12 cellular contexts compared by ENCODE assay signal in the genomic region with DNA sequence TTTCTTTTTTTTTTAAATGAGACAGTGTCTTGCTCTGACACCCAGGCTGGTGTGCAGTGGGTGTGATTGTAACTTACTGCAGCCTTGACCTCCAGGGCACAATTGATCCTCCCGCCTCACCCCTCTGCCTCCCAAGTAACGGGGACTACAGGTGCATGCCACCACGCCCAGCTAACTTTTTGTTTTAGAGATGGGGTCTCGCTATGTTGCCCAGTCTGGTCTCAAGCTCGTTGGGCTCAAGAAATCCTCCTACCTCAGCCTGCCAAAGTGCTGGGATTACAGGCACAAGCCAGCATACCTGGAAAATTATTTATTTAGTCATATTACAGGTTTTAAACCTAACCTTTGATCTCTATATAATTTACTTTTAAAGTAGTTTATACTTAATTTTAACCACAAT. TPM values are rescaled to one million over a fixed set of nuclear protein-coding genes. Genes with fewer than 3 reads are reported as not detected.
DNase-seq lines count a peak whose midpoint lies in the region; ATAC-seq, FAIRE-seq and TF ChIP-seq lines count a peak whose summit lies in the region.
"Had no signal": no experiment of that assay in that cellular context is flagged by ENCODE, and none has a peak within 500 bp of the region (broad histone marks: within the 10 kb centered on the region; RNA-seq: fewer than 3 reads in every experiment).

No MANE protein-coding gene starts in this region.

- H3K4me2 ChIP-seq in K562 (ENCODE audit: insufficient read depth, low read length) (no peak overlapping the region), neural progenitor cell (peak overlapping the region; percentile 70), skeletal muscle satellite cell (ENCODE audit: low read length) (peak overlapping the region; percentile 0)

- H3K27ac Mint-ChIP-seq in neural progenitor cell = no peak overlapping the region
- no peak overlapping the region for H3K27ac Mint-ChIP-seq in naive thymus-derived CD4-positive, alpha-beta T cell
- H3K27ac Mint-ChIP-seq: CD14-positive monocyte; CD8-positive, alpha-beta memory T cell had no signal

- H4K20me1 ChIP-seq in K562 (replicated peaks; ENCODE audit: control insufficient read depth, insufficient read depth, low read length) (no peaks in the 10 kb centered on the region), neural progenitor cell (ENCODE audit: low read depth) (no peaks in the 10 kb centered on the region)

- no peaks in the 10 kb centered on the region for H3K9me3 Mint-ChIP-seq in neural progenitor cell
- no peaks in the 10 kb centered on the region for H3K9me3 Mint-ChIP-seq in naive thymus-derived CD4-positive, alpha-beta T cell
- H3K9me3 Mint-ChIP-seq: CD8-positive, alpha-beta memory T cell had no signal

- H2AFZ ChIP-seq in K562 (ENCODE audit: low read depth, low read length) = no peak overlapping the region
- H2AFZ ChIP-seq in neural progenitor cell (replicated peaks) = no peak overlapping the region

- H3K27me3 Mint-ChIP-seq in neural progenitor cell (ENCODE audit: insufficient read depth, low read depth) = no peaks in the 10 kb centered on the region
- peaks cover 0 to 1% (median 0%) of the 10 kb centered on the region in 5 donors for H3K27me3 Mint-ChIP-seq in naive thymus-derived CD4-positive, alpha-beta T cell

- CTCF ChIA-PET in HEK293 (lab: Yijun Ruan, JAX) = no interaction called here
- CTCF ChIA-PET in K562 (lab: Yijun Ruan, JAX; ENCODE audit: low intra/inter-chr PET ratio) = no interaction called here
- CTCF ChIA-PET in naive thymus-derived CD4-positive, alpha-beta T cell (lab: Charles Lee) = no interaction called here

- no TSS peak for BruUV-seq in K562 (replicated peaks; lab: Mats Ljungman, UMichigan)

- H3K9me1 ChIP-seq in K562 (ENCODE audit: control insufficient read depth, insufficient read depth, low read length) = no peaks in the 10 kb centered on the region

- H3K4me1 ChIP-seq in HEK293 (ENCODE audit: control insufficient read depth, insufficient read depth, low read length) (peaks cover 2% of the 10 kb centered on the region; the same call in 1 of the 2 replicates), K562 (replicated peaks in 1 of 2; ENCODE audit: control insufficient read depth in 2 of 2, insufficient read depth in 2 of 2, low read length in 2 of 2) (no peaks in the 10 kb centered on the region), neural progenitor cell (peaks cover 11% of the 10 kb centered on the region), skeletal muscle satellite cell (ENCODE audit: control insufficient read depth, insufficient read depth, low read length) (no peaks in the 10 kb centered on the region)
- H3K4me1 ChIP-seq in naive thymus-derived CD4-positive, alpha-beta T cell (ENCODE audit: control insufficient read depth in 2 of 2, insufficient read depth in 2 of 2, low read length in 2 of 2) = no peaks in the 10 kb centered on the region

- POLR2A ChIA-PET in HEK293 (lab: Yijun Ruan, JAX) = no interaction called here
- POLR2A ChIA-PET in K562 (lab: Yijun Ruan, JAX) = interaction anchor here (1.1 kb wide), 1 partner anchor 198 kb away, joined by 3 read pairs; no protein-coding TSS in a partner anchor
- POLR2A ChIA-PET in naive thymus-derived CD4-positive, alpha-beta T cell (lab: Charles Lee) = no interaction called here

- no peaks in the 10 kb centered on the region for H3K79me2 ChIP-seq in K562 (ENCODE audit: control insufficient read depth, insufficient read depth, low read length)
- no peaks in the 10 kb centered on the region for H3K79me2 ChIP-seq in neural progenitor cell (ENCODE audit: low read depth)

- FAIRE-seq in K562 (lab: Jason Lieb, UNC) = no peak
- FAIRE-seq: H54 had no signal

- H3K9me3 ChIP-seq in HEK293 (ENCODE audit: control insufficient read depth, insufficient read depth, low read depth, low read length) (no peaks in the 10 kb centered on the region), K562 (replicated peaks; ENCODE audit: control insufficient read depth, insufficient read depth, low read depth, low read length) (no peaks in the 10 kb centered on the region), neural progenitor cell (ENCODE audit: low read depth) (no peaks in the 10 kb centered on the region), skeletal muscle satellite cell (replicated peaks; ENCODE audit: low read length) (no peaks in the 10 kb centered on the region)
- H3K9me3 ChIP-seq in naive thymus-derived CD4-positive, alpha-beta T cell (ENCODE audit: control insufficient read depth in 2 of 3, low read length in 3 of 3) = no peaks in the 10 kb centered on the region

- no peak for TF ChIP-seq RAD21 in K562 (CRISPR knock-in tag; conservative IDR thresholded peaks at IDR 0.05 in 1 of 2, IDR thresholded peaks at IDR 0.05 in 1 of 2)

- peaks cover 14% of the 10 kb centered on the region for H3F3A ChIP-seq in neural progenitor cell (ENCODE audit: low read depth)

- no peak overlapping the region for H3K4me3 ChIP-seq in HEK293 (ENCODE audit: low read depth, low read length)
- no peak overlapping the region for H3K4me3 ChIP-seq in K562
- no peak overlapping the region for H3K4me3 ChIP-seq in neural progenitor cell
- no peak overlapping the region for H3K4me3 ChIP-seq in skeletal muscle satellite cell (ENCODE audit: low read length)
- H3K4me3 ChIP-seq in naive thymus-derived CD4-positive, alpha-beta T cell (ENCODE audit: low read length) = no peak overlapping the region

- H3K4me3 Mint-ChIP-seq in neural progenitor cell = no peak overlapping the region
- no peak overlapping the region for H3K4me3 Mint-ChIP-seq in naive thymus-derived CD4-positive, alpha-beta T cell
- H3K4me3 Mint-ChIP-seq: CD14-positive monocyte; CD8-positive, alpha-beta memory T cell had no signal

- in situ Hi-C loops in K562 (cut with MboI) = no loop called here

- no peak overlapping the region for H3K27ac ChIP-seq in HEK293 (ENCODE audit: extremely low read depth, low read depth, low read length)
- H3K27ac ChIP-seq in K562 (ENCODE audit: extremely low read depth, low read depth, low read length) = no peak overlapping the region
- H3K27ac ChIP-seq in neural progenitor cell = peak overlapping the region; percentile 86
- H3K27ac ChIP-seq in naive thymus-derived CD4-positive, alpha-beta T cell (ENCODE audit: low read depth, low read length) = no peak overlapping the region

- TF ChIP-seq EP300 in K562 (IDR thresholded peaks at IDR 0.05; ENCODE audit: low read length) = no peak

- intact Hi-C loops in K562 (cut with micrococcal nuclease) = no loop called here
- intact Hi-C loops in naive thymus-derived CD4-positive, alpha-beta T cell (cut with micrococcal nuclease) = no loop called here

- ATAC-seq in K562 (no peak), HG02642 (IDR thresholded peaks at IDR 0.05; ENCODE audit: poor library complexity, unreplicated experiment) (no peak)
- no peak for ATAC-seq in naive thymus-derived CD4-positive, alpha-beta T cell
- ATAC-seq: HCT116 had no signal

- TF ChIP-seq POLR2A in K562 (conservative IDR thresholded peaks at IDR 0.05) = no peak

- H3K27me3 ChIP-seq in K562 (ENCODE audit: control insufficient read depth in 2 of 2, insufficient read depth in 2 of 2, low read length in 2 of 2) (no peaks in the 10 kb centered on the region), neural progenitor cell (no peaks in the 10 kb centered on the region), skeletal muscle satellite cell (ENCODE audit: control insufficient read depth, insufficient read depth, low read length) (no peaks in the 10 kb centered on the region)
- no peaks in the 10 kb centered on the region for H3K27me3 ChIP-seq in naive thymus-derived CD4-positive, alpha-beta T cell (ENCODE audit: control insufficient read depth in 2 of 2, insufficient read depth in 2 of 2, low read length in 2 of 2)

- H3K36me3 Mint-ChIP-seq in neural progenitor cell = no peaks in the 10 kb centered on the region
- H3K36me3 Mint-ChIP-seq in naive thymus-derived CD4-positive, alpha-beta T cell = peaks cover 0 to 6% (median 4%) of the 10 kb centered on the region in 5 donors
- H3K36me3 Mint-ChIP-seq: CD14-positive monocyte had no signal

- no peaks in the 10 kb centered on the region for H3K36me3 ChIP-seq in HEK293 (ENCODE audit: control insufficient read depth in 2 of 2, insufficient read depth in 1 of 2, low read length in 2 of 2)
- H3K36me3 ChIP-seq in K562 (ENCODE audit: control insufficient read depth, insufficient read depth, low read length) = no peaks in the 10 kb centered on the region
- H3K36me3 ChIP-seq in neural progenitor cell = no peaks in the 10 kb centered on the region
- H3K36me3 ChIP-seq in skeletal muscle satellite cell (ENCODE audit: insufficient read depth, low read length) = no peaks in the 10 kb centered on the region
- H3K36me3 ChIP-seq in naive thymus-derived CD4-positive, alpha-beta T cell (ENCODE audit: control insufficient read depth in 2 of 3, insufficient read depth in 3 of 3, low read length in 3 of 3) = no peaks in the 10 kb centered on the region

- DNase-seq in K562 (ENCODE audit: extremely low read depth in 1 of 4, low spot score in 3 of 4) = no peak
- no peak for DNase-seq in neural progenitor cell (ENCODE audit: low spot score)
- DNase-seq in naive thymus-derived CD4-positive, alpha-beta T cell = no peak
- DNase-seq: CD8-positive, alpha-beta memory T cell; DMS53; GF-D8 had no signal

- H3K9ac ChIP-seq in K562 (ENCODE audit: insufficient read depth in 1 of 2, low read depth in 2 of 2, low read length in 2 of 2) (no peak overlapping the region), neural progenitor cell (no peak overlapping the region), skeletal muscle satellite cell (ENCODE audit: low read depth, low read length) (no peak overlapping the region)

- 48% methylated on average over 5 of the region's 5 CpGs for WGBS in K562 (ENCODE audit: insufficient coverage, low coverage, missing lambda C conversion rate)

- TF ChIP-seq CTCF in HEK293 (tag by site-specific recombination; IDR thresholded peaks at IDR 0.05) (no peak), K562 (IDR thresholded peaks at IDR 0.05 in 2 of 3, conservative IDR thresholded peaks at IDR 0.05 in 1 of 3; ENCODE audit: insufficient read depth in 2 of 3, low read depth in 1 of 3, low read length in 3 of 3) (no peak), neural progenitor cell (IDR thresholded peaks at IDR 0.05) (no peak)

- H3K4me1 Mint-ChIP-seq in neural progenitor cell = peaks cover 6% of the 10 kb centered on the region
- H3K4me1 Mint-ChIP-seq in naive thymus-derived CD4-positive, alpha-beta T cell = no peaks in the 10 kb centered on the region
- H3K4me1 Mint-ChIP-seq: CD14-positive monocyte; CD8-positive, alpha-beta memory T cell had no signal

RNA-seq across cellular contexts. Expression of gene LRRC39, which starts 13.4 kb away (rescaled TPM):
- 0.93 and 5.3 TPM in 2 replicates for total RNA-seq in K562 (2011; cell fraction: chromatin; rRNA removed; ENCODE audit: low replicate concordance)
- total RNA-seq in K562 (2011; cell fraction: nucleolus; rRNA removed) = 0.50 and 0.79 TPM in 2 replicates
- total RNA-seq in K562 (2011; cell fraction: nucleoplasm; rRNA removed) = 0.76 and 1.2 TPM in 2 replicates
- total RNA-seq in K562 (2014; rRNA removed) = 1.1 and 1.3 TPM in 2 replicates
- total RNA-seq in K562 (2014; rRNA removed; fragmentation: Illumina TruSeq; extraction: Trizol) = 1.2 and 1.5 TPM in 2 replicates
- 1.2 and 1.4 TPM in 2 replicates for total RNA-seq in K562 (2015; rRNA removed; fragmentation: Illumina TruSeq; extraction: Trizol)
- total RNA-seq in K562 (2021) = 0.69 and 1.1 TPM in 2 replicates
- 3.1 TPM in 2 replicates for polyA plus RNA-seq in K562 (2011; rRNA removed)
- 0.10 and 0.59 TPM in 2 replicates for polyA plus RNA-seq in K562 (2011; cell fraction: cytosol; rRNA removed)
- polyA plus RNA-seq in K562 (2011; cell fraction: nucleus; rRNA removed) = 5.3 and 8.0 TPM in 2 replicates
- 0.70 and 1.7 TPM in 2 replicates for polyA plus RNA-seq in K562 (2012)
- polyA plus RNA-seq in K562 (2014; fragmentation: Illumina TruSeq; extraction: Trizol) = 1.8 TPM in 2 replicates
- 1 to 10 TPM in 1 of 2 experiments, under 1 TPM in 1; 1.00 to 1.1 TPM for polyA plus RNA-seq in K562 (2014; fragmentation: Nextera tagmentation; extraction: Ambion mirVana)
- polyA plus RNA-seq in K562 (2014; rRNA removed) = 2.3 and 2.5 TPM in 2 replicates
- 1.2 and 2.2 TPM in 2 replicates for polyA minus RNA-seq in K562 (2011; rRNA and poly(A)+ RNA removed)
- polyA minus RNA-seq in K562 (2011; cell fraction: cytosol; rRNA and poly(A)+ RNA removed) = not detected in 2 replicates
- polyA minus RNA-seq in K562 (2011; cell fraction: nucleus; rRNA and poly(A)+ RNA removed) = 0.40 and 1.1 TPM in 2 replicates
- total RNA-seq in neural progenitor cell (ENCODE audit: low replicate concordance) = 0.54 and 0.87 TPM in 2 replicates
- total RNA-seq in skeletal muscle satellite cell (2012; rRNA removed) = under 0.01 and 0.44 TPM in 2 replicates
- total RNA-seq in naive thymus-derived CD4-positive, alpha-beta T cell = 1 to 10 TPM in 4 of 5 experiments, under 1 TPM in 1; 0.53 to 1.9 (median 1.1) TPM
- not detected for polyA plus RNA-seq in naive thymus-derived CD4-positive, alpha-beta T cell
- polyA plus RNA-seq: CD8-positive, alpha-beta memory T cell had no signal

RNA-seq across cellular contexts. Expression of gene TRMT13, which starts 31.7 kb away (rescaled TPM):
- total RNA-seq in K562 (2011; cell fraction: chromatin; rRNA removed; ENCODE audit: low replicate concordance) = 19.3 and 67.4 TPM in 2 replicates
- total RNA-seq in K562 (2011; cell fraction: nucleolus; rRNA removed) = 7.8 and 12.4 TPM in 2 replicates
- total RNA-seq in K562 (2011; cell fraction: nucleoplasm; rRNA removed) = 20.9 and 33.7 TPM in 2 replicates
- 22.0 and 24.2 TPM in 2 replicates for total RNA-seq in K562 (2014; rRNA removed)
- 30.9 and 32.3 TPM in 2 replicates for total RNA-seq in K562 (2014; rRNA removed; fragmentation: Illumina TruSeq; extraction: Trizol)
- total RNA-seq in K562 (2015; rRNA removed; fragmentation: Illumina TruSeq; extraction: Trizol) = 26.8 and 28.9 TPM in 2 replicates
- 18.7 and 22.3 TPM in 2 replicates for total RNA-seq in K562 (2021)
- polyA plus RNA-seq in K562 (2011; rRNA removed) = 26.8 and 33.0 TPM in 2 replicates
- polyA plus RNA-seq in K562 (2011; cell fraction: cytosol; rRNA removed) = 1.8 and 4.8 TPM in 2 replicates
- 50.2 and 65.6 TPM in 2 replicates for polyA plus RNA-seq in K562 (2011; cell fraction: nucleus; rRNA removed)
- polyA plus RNA-seq in K562 (2012) = 15.6 and 16.2 TPM in 2 replicates
- 26.3 and 31.1 TPM in 2 replicates for polyA plus RNA-seq in K562 (2014; fragmentation: Illumina TruSeq; extraction: Trizol)
- 10 to 100 TPM; 24.2 to 24.3 TPM for polyA plus RNA-seq in K562 (2014; fragmentation: Nextera tagmentation; extraction: Ambion mirVana)
- polyA plus RNA-seq in K562 (2014; rRNA removed) = 25.6 and 30.3 TPM in 2 replicates
- 24.7 and 30.4 TPM in 2 replicates for polyA minus RNA-seq in K562 (2011; rRNA and poly(A)+ RNA removed)
- polyA minus RNA-seq in K562 (2011; cell fraction: cytosol; rRNA and poly(A)+ RNA removed) = 5.4 and 12.7 TPM in 2 replicates
- polyA minus RNA-seq in K562 (2011; cell fraction: nucleus; rRNA and poly(A)+ RNA removed) = 27.5 and 45.0 TPM in 2 replicates
- 19.7 and 28.8 TPM in 2 replicates for total RNA-seq in neural progenitor cell (ENCODE audit: low replicate concordance)
- total RNA-seq in skeletal muscle satellite cell (2012; rRNA removed) = 10.9 and 15.3 TPM in 2 replicates
- 10 to 100 TPM; 15.3 to 60.3 (median 23.9) TPM for total RNA-seq in naive thymus-derived CD4-positive, alpha-beta T cell
- 10 to 100 TPM in 1 of 2 donors, 1 to 10 TPM in 1; 8.7 to 13.1 TPM for polyA plus RNA-seq in naive thymus-derived CD4-positive, alpha-beta T cell

RNA-seq across cellular contexts. Expression of gene SASS6, which starts 32.0 kb away (rescaled TPM):
- total RNA-seq in K562 (2011; cell fraction: chromatin; rRNA removed; ENCODE audit: low replicate concordance) = 6.0 and 37.1 TPM in 2 replicates
- total RNA-seq in K562 (2011; cell fraction: nucleolus; rRNA removed) = 3.0 and 4.3 TPM in 2 replicates
- total RNA-seq in K562 (2011; cell fraction: nucleoplasm; rRNA removed) = 8.9 and 14.3 TPM in 2 replicates
- total RNA-seq in K562 (2014; rRNA removed) (14.8 and 15.4 TPM in 2 replicates), K562 (2014; rRNA removed; fragmentation: Illumina TruSeq; extraction: Trizol) (34.1 and 38.3 TPM in 2 replicates), K562 (2015; rRNA removed; fragmentation: Illumina TruSeq; extraction: Trizol) (28.8 and 32.9 TPM in 2 replicates), K562 (2021) (18.0 and 18.7 TPM in 2 replicates), neural progenitor cell (ENCODE audit: low replicate concordance) (16.7 and 31.7 TPM in 2 replicates)
- polyA plus RNA-seq in K562 (2011; rRNA removed) (8.4 and 11.6 TPM in 2 replicates), K562 (2014; fragmentation: Illumina TruSeq; extraction: Trizol) (22.4 and 29.2 TPM in 2 replicates), K562 (2014; fragmentation: Nextera tagmentation; extraction: Ambion mirVana) (10 to 100 TPM; 14.7 to 16.4 TPM), K562 (2014; rRNA removed) (14.9 and 18.5 TPM in 2 replicates)
- 0.83 and 2.3 TPM in 2 replicates for polyA plus RNA-seq in K562 (2011; cell fraction: cytosol; rRNA removed)
- polyA plus RNA-seq in K562 (2011; cell fraction: nucleus; rRNA removed) = 11.5 and 13.1 TPM in 2 replicates
- polyA plus RNA-seq in K562 (2012) = 11.9 and 12.3 TPM in 2 replicates
- polyA minus RNA-seq in K562 (2011; rRNA and poly(A)+ RNA removed) = 10.3 and 10.6 TPM in 2 replicates
- 3.1 and 3.6 TPM in 2 replicates for polyA minus RNA-seq in K562 (2011; cell fraction: cytosol; rRNA and poly(A)+ RNA removed)
- polyA minus RNA-seq in K562 (2011; cell fraction: nucleus; rRNA and poly(A)+ RNA removed) = 6.6 and 12.7 TPM in 2 replicates
- total RNA-seq in skeletal muscle satellite cell (2012; rRNA removed) = 3.5 and 3.7 TPM in 2 replicates
- 10 to 100 TPM in 1 of 5 experiments, 1 to 10 TPM in 4; 2.5 to 11.6 (median 5.6) TPM for total RNA-seq in naive thymus-derived CD4-positive, alpha-beta T cell
- polyA plus RNA-seq in naive thymus-derived CD4-positive, alpha-beta T cell = 1 to 10 TPM; 1.5 to 3.0 TPM

Comparison
In these comparisons a context has a peak if more than half of its experiments do, and no peak if none do; other contexts are left out.
1. Of the 44 proteins assayed by ChIP-seq in both K562 and HEK293: peak only in K562: none; only in HEK293: none; in both: ZNF121; in neither: 43.